ENCODE assay signal across 9 cellular contexts in the genomic region with DNA sequence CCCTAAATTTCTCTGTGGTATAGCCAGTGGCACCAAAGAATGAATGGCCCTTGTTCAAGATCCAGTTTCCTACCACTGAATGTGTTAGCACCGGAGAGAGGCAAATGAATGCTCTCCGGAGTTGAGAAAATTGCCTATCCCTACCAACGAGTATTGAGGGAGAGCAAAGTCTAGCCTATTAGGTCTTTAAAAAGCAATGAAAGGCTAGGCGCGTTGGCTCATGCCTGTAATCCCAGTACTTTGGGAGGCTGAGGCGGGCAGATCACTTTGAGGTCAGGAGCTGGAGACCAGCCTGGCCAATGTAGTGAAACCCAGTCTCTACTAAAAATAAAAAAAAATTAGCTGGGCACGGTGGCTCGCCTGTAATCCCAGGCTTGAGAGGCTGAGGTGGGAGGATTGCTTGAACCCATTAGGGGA. TPM values are rescaled to one million over a fixed set of nuclear protein-coding genes. Genes with fewer than 3 reads are reported as not detected.
DNase-seq lines count a peak whose midpoint lies in the region; ATAC-seq, FAIRE-seq and TF ChIP-seq lines count a peak whose summit lies in the region.
"Had no signal": no experiment of that assay in that cellular context is flagged by ENCODE, and none has a peak within 500 bp of the region (broad histone marks: within the 10 kb centered on the region; RNA-seq: fewer than 3 reads in every experiment).

No MANE protein-coding gene starts in this region.

- no peaks in the 10 kb centered on the region for H3K9me3 Mint-ChIP-seq in activated T-cell treated with anti-CD3 and anti-CD28 coated beads, Interleukin-2, amount 50 U/mL, for 24 hours

- no peak for TF ChIP-seq CTCF in endothelial cell of umbilical vein (IDR thresholded peaks at IDR 0.05; ENCODE audit: extremely low read depth in 1 of 2, insufficient read depth in 1 of 2, low read depth in 1 of 2, low read length in 2 of 2)
- TF ChIP-seq CTCF in gastroesophageal sphincter (IDR thresholded peaks at IDR 0.05), result no peak

- H3K27ac Mint-ChIP-seq in activated T-cell treated with anti-CD3 and anti-CD28 coated beads, Interleukin-2, amount 50 U/mL, for 24 hours, result no peak overlapping the region

- POLR2A ChIA-PET in endothelial cell of umbilical vein (lab: Charles Lee), result no interaction called here

- TF ChIP-seq EP300 in gastroesophageal sphincter (IDR thresholded peaks at IDR 0.05), result no peak

- H4K20me1 ChIP-seq in endothelial cell of umbilical vein (replicated peaks; ENCODE audit: control insufficient read depth, extremely low read depth, insufficient read depth, low read length), result no peaks in the 10 kb centered on the region

- no TSS peak for BruUV-seq in endothelial cell of umbilical vein (replicated peaks; lab: Mats Ljungman, UMichigan)

- no peaks in the 10 kb centered on the region for H3K9me1 ChIP-seq in endothelial cell of umbilical vein (replicated peaks; ENCODE audit: control insufficient read depth, extremely low read depth, insufficient read depth, low read length)

- intact Hi-C loops in endothelial cell of umbilical vein (cut with micrococcal nuclease), result no loop called here

- peaks cover 0 to under 1% of the 10 kb centered on the region in 2 experiments for H3K27me3 ChIP-seq in endothelial cell of umbilical vein (ENCODE audit: control insufficient read depth in 2 of 2, insufficient read depth in 2 of 2, low read length in 2 of 2)
- H3K27me3 ChIP-seq in small intestine (ENCODE audit: control insufficient read depth in 2 of 2, insufficient read depth in 2 of 2, low read length in 2 of 2), result no peaks in the 10 kb centered on the region
- H3K27me3 ChIP-seq in gastroesophageal sphincter, result no peaks in the 10 kb centered on the region

- no peak for FAIRE-seq in endothelial cell of umbilical vein (lab: Jason Lieb, UNC)
- no peak for FAIRE-seq in small intestine (lab: Jason Lieb, UNC)

- 17 to 53% (median 37%) methylated on average over 8 of the region's 8 CpGs for WGBS in small intestine, 3 donors
- 73 to 79% methylated on average over 3 to 8 of the region's 8 CpGs for WGBS in gastroesophageal sphincter (ENCODE audit: low coverage in 1 of 2), 2 donors

- dilution Hi-C loops in endothelial cell of umbilical vein (cut with MboI; ENCODE audit: extremely low pct_ligation_motif_present, low sequenced_read_pairs), result no loop called here

- peaks cover 6% of the 10 kb centered on the region for H3K4me1 ChIP-seq in endothelial cell of umbilical vein (ENCODE audit: control insufficient read depth, extremely low read depth, insufficient read depth, low read length)
- peaks cover 4 to 9% of the 10 kb centered on the region in 2 donors for H3K4me1 ChIP-seq in small intestine (ENCODE audit: control insufficient read depth in 2 of 2, insufficient read depth in 1 of 2, low read depth in 1 of 2, low read length in 1 of 2)
- H3K4me1 ChIP-seq in gastroesophageal sphincter, result peaks cover 0 to 17% (median 5%) of the 10 kb centered on the region in 3 donors

- CTCF ChIA-PET in endothelial cell of umbilical vein (lab: Charles Lee), result interaction anchor here (0.6 to 3.7 kb wide), 3 partner anchors 9 to 17 kb away, joined by 3 to 17 read pairs (median 6); partner anchors contain the start of gene FNTB

- H3K4me1 Mint-ChIP-seq in activated T-cell treated with anti-CD3 and anti-CD28 coated beads, Interleukin-2, amount 50 U/mL, for 24 hours (ENCODE audit: low read depth), result peaks cover 15% of the 10 kb centered on the region

- H3K27ac ChIP-seq in SK-N-MC, result no peak overlapping the region
- H3K27ac ChIP-seq in endothelial cell of umbilical vein (ENCODE audit: insufficient read depth, low read depth, low read length), result no peak overlapping the region
- peak overlapping the region in 1 of 2 donors; percentile 18 for H3K27ac ChIP-seq in small intestine (ENCODE audit: low read depth in 1 of 2, low read length in 1 of 2)
- no peak overlapping the region for H3K27ac ChIP-seq in gastroesophageal sphincter

- H3K9ac ChIP-seq in SK-N-MC (ENCODE audit: insufficient read length) (no peak overlapping the region), endothelial cell of umbilical vein (replicated peaks; ENCODE audit: extremely low read depth, insufficient read depth, low read length) (no peak overlapping the region)

- H3K27me3 Mint-ChIP-seq in activated T-cell treated with anti-CD3 and anti-CD28 coated beads, Interleukin-2, amount 50 U/mL, for 24 hours, result no peaks in the 10 kb centered on the region

- H3K36me3 ChIP-seq in SK-N-MC (ENCODE audit: insufficient read depth, low read length) (no peaks in the 10 kb centered on the region), endothelial cell of umbilical vein (ENCODE audit: control insufficient read depth in 2 of 2, extremely low read depth in 1 of 2, insufficient read depth in 2 of 2, low read length in 2 of 2) (no peaks in the 10 kb centered on the region), small intestine (ENCODE audit: control insufficient read depth in 2 of 2, insufficient read depth in 2 of 2, low read length in 2 of 2) (no peaks in the 10 kb centered on the region), gastroesophageal sphincter (no peaks in the 10 kb centered on the region)

- peak overlapping the region; percentile 79 for H3K4me3 Mint-ChIP-seq in activated T-cell treated with anti-CD3 and anti-CD28 coated beads, Interleukin-2, amount 50 U/mL, for 24 hours

- H3K4me3 ChIP-seq in SK-N-MC (peak overlapping the region; percentile 85), endothelial cell of umbilical vein (replicated peaks in 1 of 3; ENCODE audit: insufficient read depth in 1 of 3, low read depth in 1 of 3, low read length in 3 of 3) (peak overlapping the region in 1 of 3 experiments; percentile 61), small intestine (ENCODE audit: low read depth in 1 of 2, low read length in 2 of 2) (peak overlapping the region in 1 of 2 donors; percentile 71), gastroesophageal sphincter (no peak overlapping the region)

- TF ChIP-seq POLR2A in endothelial cell of umbilical vein (IDR thresholded peaks at IDR 0.05; ENCODE audit: low read depth, low read length) (no peak), gastroesophageal sphincter (IDR thresholded peaks at IDR 0.05) (no peak)

- H2AFZ ChIP-seq in endothelial cell of umbilical vein (ENCODE audit: low read depth, low read length), result no peak overlapping the region

- H3K79me2 ChIP-seq in endothelial cell of umbilical vein (ENCODE audit: control insufficient read depth, insufficient read depth, low read length), result no peaks in the 10 kb centered on the region

- ATAC-seq in gastroesophageal sphincter, result no peak
- ATAC-seq in GM18861 (IDR thresholded peaks at IDR 0.05; ENCODE audit: unreplicated experiment), result no peak

- H3K9me3 ChIP-seq in SK-N-MC (ENCODE audit: low read depth, low read length) (no peaks in the 10 kb centered on the region), endothelial cell of umbilical vein (replicated peaks; ENCODE audit: control insufficient read depth, insufficient read depth, low read length) (no peaks in the 10 kb centered on the region), small intestine (ENCODE audit: control insufficient read depth, low read depth) (no peaks in the 10 kb centered on the region), gastroesophageal sphincter (no peaks in the 10 kb centered on the region)

- DNase-seq in activated T-cell treated with anti-CD3 and anti-CD28 coated beads, Interleukin-2, amount 50 U/mL, for 24 hours, result no peak
- DNase-seq in activated T-cell treated with anti-CD3 and anti-CD28 coated beads, Interleukin-2, amount 50 U/mL, for 48 hours, result no peak
- DNase-seq in SK-N-MC (ENCODE audit: low read depth, low spot score), result no peak
- DNase-seq in endothelial cell of umbilical vein (ENCODE audit: low read depth, low spot score), result no peak
- peak; percentile 66 for DNase-seq in small intestine
- DNase-seq in SIG-M5 treated with dmso at 0.1 percent for 504 hours (lab: John Stamatoyannopoulos, UW; ENCODE audit: unreplicated experiment), result no peak
- DNase-seq: OCI-M1 had no signal

- peak overlapping the region; percentile 82 for H3K4me2 ChIP-seq in endothelial cell of umbilical vein (ENCODE audit: insufficient read depth, low read length)

- H3K36me3 Mint-ChIP-seq in activated T-cell treated with anti-CD3 and anti-CD28 coated beads, Interleukin-2, amount 50 U/mL, for 24 hours (ENCODE audit: low read depth), result no peaks in the 10 kb centered on the region

RNA-seq across cellular contexts. Expression of gene RAB15, which starts 0.9 kb away (rescaled TPM):
- total RNA-seq in endothelial cell of umbilical vein, result 24.9 and 26.7 TPM in 2 replicates
- 33.3 and 34.3 TPM in 2 replicates for polyA plus RNA-seq in endothelial cell of umbilical vein
- 23.0 and 27.4 TPM in 2 replicates for polyA plus RNA-seq in endothelial cell of umbilical vein (2011; cell fraction: cytosol; rRNA removed)
- polyA plus RNA-seq in endothelial cell of umbilical vein (2011; cell fraction: nucleus; rRNA removed), result 52.6 and 56.8 TPM in 2 replicates
- 18.9 and 19.7 TPM in 2 replicates for polyA plus RNA-seq in endothelial cell of umbilical vein (2012)
- polyA minus RNA-seq in endothelial cell of umbilical vein, result 27.6 and 32.9 TPM in 2 replicates
- not detected for polyA minus RNA-seq in endothelial cell of umbilical vein (2011; cell fraction: cytosol; rRNA and poly(A)+ RNA removed)
- 11.0 and 13.8 TPM in 2 replicates for polyA minus RNA-seq in endothelial cell of umbilical vein (2011; cell fraction: nucleus; rRNA and poly(A)+ RNA removed)
- 10 to 100 TPM; 12.2 to 47.9 (median 12.5) TPM for polyA plus RNA-seq in small intestine
- total RNA-seq in gastroesophageal sphincter, result 10 to 100 TPM in 1 of 4 donors, 1 to 10 TPM in 3; 2.5 to 10.0 (median 5.6) TPM

RNA-seq across cellular contexts. Expression of gene FNTB, which starts 13.7 kb away (rescaled TPM):
- 21.0 and 24.5 TPM in 2 replicates for total RNA-seq in endothelial cell of umbilical vein
- 21.6 and 25.6 TPM in 2 replicates for polyA plus RNA-seq in endothelial cell of umbilical vein
- 19.3 and 19.7 TPM in 2 replicates for polyA plus RNA-seq in endothelial cell of umbilical vein (2011; cell fraction: cytosol; rRNA removed)
- polyA plus RNA-seq in endothelial cell of umbilical vein (2011; cell fraction: nucleus; rRNA removed), result 22.2 and 23.4 TPM in 2 replicates
- polyA plus RNA-seq in endothelial cell of umbilical vein (2012), result 9.9 and 11.6 TPM in 2 replicates
- 34.5 and 42.1 TPM in 2 replicates for polyA minus RNA-seq in endothelial cell of umbilical vein
- 24.9 TPM for polyA minus RNA-seq in endothelial cell of umbilical vein (2011; cell fraction: cytosol; rRNA and poly(A)+ RNA removed)
- polyA minus RNA-seq in endothelial cell of umbilical vein (2011; cell fraction: nucleus; rRNA and poly(A)+ RNA removed), result 21.9 and 27.2 TPM in 2 replicates
- polyA plus RNA-seq in small intestine, result 10 to 100 TPM in 1 of 3 donors, 1 to 10 TPM in 2; 6.7 to 10.1 (median 7.3) TPM
- 10 to 100 TPM; 12.5 to 22.7 (median 17.2) TPM for total RNA-seq in gastroesophageal sphincter

RNA-seq across cellular contexts. Expression of gene GPX2, which starts 30.5 kb away (rescaled TPM):
- total RNA-seq in endothelial cell of umbilical vein, result not detected in 2 replicates
- not detected in 2 replicates for polyA plus RNA-seq in endothelial cell of umbilical vein
- polyA plus RNA-seq in endothelial cell of umbilical vein (2011; cell fraction: cytosol; rRNA removed), result not detected in 2 replicates
- polyA plus RNA-seq in endothelial cell of umbilical vein (2011; cell fraction: nucleus; rRNA removed), result not detected in 2 replicates
- not detected in 2 replicates for polyA plus RNA-seq in endothelial cell of umbilical vein (2012)
- polyA minus RNA-seq in endothelial cell of umbilical vein, result not detected in 2 replicates
- polyA minus RNA-seq in endothelial cell of umbilical vein (2011; cell fraction: cytosol; rRNA and poly(A)+ RNA removed), result not detected
- polyA minus RNA-seq in endothelial cell of umbilical vein (2011; cell fraction: nucleus; rRNA and poly(A)+ RNA removed), result 0.63 TPM in 1 of 2 replicates, not detected in the other
- polyA plus RNA-seq in small intestine, result 1,000 to 10,000 TPM in 1 of 3 donors, 10 to 100 TPM in 2; 49.2 to 1,000 (median 58.9) TPM
- total RNA-seq in gastroesophageal sphincter, result 10 to 100 TPM in 1 of 4 donors, 1 to 10 TPM in 1, under 1 TPM in 1, not detected in 1; 0.93 to 10.6 (median 1.4) TPM

RNA-seq across cellular contexts. Expression of gene CHURC1, which starts 58.8 kb away (rescaled TPM):
- 44.0 and 44.4 TPM in 2 replicates for total RNA-seq in endothelial cell of umbilical vein
- polyA plus RNA-seq in endothelial cell of umbilical vein, result 56.5 and 62.2 TPM in 2 replicates
- polyA plus RNA-seq in endothelial cell of umbilical vein (2011; cell fraction: cytosol; rRNA removed), result 76.4 and 79.8 TPM in 2 replicates
- polyA plus RNA-seq in endothelial cell of umbilical vein (2011; cell fraction: nucleus; rRNA removed), result 24.0 and 38.0 TPM in 2 replicates
- 44.3 and 49.5 TPM in 2 replicates for polyA plus RNA-seq in endothelial cell of umbilical vein (2012)
- 26.2 and 28.0 TPM in 2 replicates for polyA minus RNA-seq in endothelial cell of umbilical vein
- 24.3 TPM for polyA minus RNA-seq in endothelial cell of umbilical vein (2011; cell fraction: cytosol; rRNA and poly(A)+ RNA removed)
- polyA minus RNA-seq in endothelial cell of umbilical vein (2011; cell fraction: nucleus; rRNA and poly(A)+ RNA removed), result 14.9 and 19.5 TPM in 2 replicates
- polyA plus RNA-seq in small intestine, result 10 to 100 TPM; 25.9 to 37.1 (median 30.8) TPM
- 100 to 1,000 TPM in 3 of 4 donors, 10 to 100 TPM in 1; 88.0 to 183 (median 114) TPM for total RNA-seq in gastroesophageal sphincter
